Comparison of ENCODE assay signal across 8 cellular contexts in the genomic region with DNA sequence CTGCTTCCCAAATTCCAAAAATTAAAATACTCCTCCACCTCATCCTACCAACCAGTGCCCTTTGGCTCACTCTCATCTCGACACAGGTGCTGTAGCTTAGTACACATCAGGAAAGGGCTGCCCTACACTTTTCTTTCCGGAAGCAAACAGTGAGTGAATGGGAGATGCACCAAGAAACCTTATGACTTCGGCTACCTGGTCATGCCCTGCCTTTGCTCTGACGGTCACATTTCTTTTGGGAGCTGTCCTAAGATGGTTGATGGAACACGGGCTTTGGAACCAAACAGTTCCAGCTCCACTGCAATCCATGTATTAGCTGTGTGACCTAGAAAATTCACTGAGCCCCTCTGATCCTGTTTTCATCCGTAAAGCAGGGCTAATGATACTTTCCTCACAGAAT.
"Had no signal": no experiment of that assay in that cellular context is flagged by ENCODE, and none has a peak within 500 bp of the region (broad histone marks: within the 10 kb centered on the region; RNA-seq: fewer than 3 reads in every experiment).

No MANE protein-coding gene starts in this region.

- H3K27ac ChIP-seq: ascending aorta, colonic mucosa, left ventricle myocardium inferior, prostate gland, right atrium auricular region, suprapubic skin had no signal

- H3K9me3 ChIP-seq: ascending aorta, colonic mucosa, left ventricle myocardium inferior, prostate gland, right atrium auricular region, suprapubic skin had no signal

- H3K4me3 ChIP-seq: ascending aorta, colonic mucosa, prostate gland, right atrium auricular region, suprapubic skin had no signal

- H3K4me1 ChIP-seq: colonic mucosa, prostate gland had no signal

- H3K4me3 Mint-ChIP-seq: activated naive CD4-positive, alpha-beta T cell treated with anti-CD3 and anti-CD28 coated beads for 36 hours had no signal

- H3K27me3 ChIP-seq: ascending aorta, colonic mucosa, right atrium auricular region, suprapubic skin had no signal

- H3K36me3 ChIP-seq: ascending aorta, colonic mucosa, left ventricle myocardium inferior, prostate gland, right atrium auricular region, suprapubic skin had no signal

- H3K9me3 Mint-ChIP-seq: central memory CD8-positive, alpha-beta T cell had no signal

- H3K27ac Mint-ChIP-seq: activated naive CD4-positive, alpha-beta T cell treated with anti-CD3 and anti-CD28 coated beads for 36 hours had no signal

- H3K27me3 Mint-ChIP-seq: central memory CD8-positive, alpha-beta T cell had no signal
